Comparison of ENCODE assay signal across 13 cellular contexts in the genomic region with DNA sequence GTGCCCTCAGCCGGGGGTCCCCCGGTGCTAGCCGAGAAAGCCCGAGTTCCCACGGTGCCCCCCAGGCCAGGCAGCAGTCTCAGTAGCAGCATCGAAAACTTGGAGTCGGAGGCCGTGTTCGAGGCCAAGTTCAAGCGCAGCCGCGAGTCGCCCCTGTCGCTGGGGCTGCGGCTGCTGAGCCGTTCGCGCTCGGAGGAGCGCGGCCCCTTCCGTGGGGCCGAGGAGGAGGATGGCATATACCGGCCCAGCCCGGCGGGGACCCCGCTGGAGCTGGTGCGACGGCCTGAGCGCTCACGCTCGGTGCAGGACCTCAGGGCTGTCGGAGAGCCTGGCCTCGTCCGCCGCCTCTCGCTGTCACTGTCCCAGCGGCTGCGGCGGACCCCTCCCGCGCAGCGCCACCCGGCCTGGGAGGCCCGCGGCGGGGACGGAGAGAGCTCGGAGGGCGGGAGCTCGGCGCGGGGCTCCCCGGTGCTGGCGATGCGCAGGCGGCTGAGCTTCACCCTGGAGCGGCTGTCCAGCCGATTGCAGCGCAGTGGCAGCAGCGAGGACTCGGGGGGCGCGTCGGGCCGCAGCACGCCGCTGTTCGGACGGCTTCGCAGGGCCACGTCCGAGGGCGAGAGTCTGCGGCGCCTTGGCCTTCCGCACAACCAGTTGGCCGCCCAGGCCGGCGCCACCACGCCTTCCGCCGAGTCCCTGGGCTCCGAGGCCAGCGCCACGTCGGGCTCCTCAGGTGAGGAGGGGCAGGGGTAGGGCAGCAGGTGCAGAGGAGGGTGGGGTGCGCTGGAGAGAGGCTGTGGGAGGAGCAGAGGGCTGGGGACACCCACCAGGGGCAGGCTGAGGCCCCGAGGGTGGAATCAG. TPM values are rescaled to one million over a fixed set of nuclear protein-coding genes. Genes with fewer than 3 reads are reported as not detected.
DNase-seq lines count a peak whose midpoint lies in the region; ATAC-seq and TF ChIP-seq lines count a peak whose summit lies in the region.
"Had no signal": no experiment of that assay in that cellular context is flagged by ENCODE, and none has a peak within 500 bp of the region (broad histone marks: within the 10 kb centered on the region; RNA-seq: fewer than 3 reads in every experiment).

No MANE protein-coding gene starts in this region.

- H3K27ac Mint-ChIP-seq in stimulated activated naive CD8-positive, alpha-beta T cell treated with anti-CD3 and anti-CD28 coated beads, Interleukin-15, Interleukin-2, amounts not matched to agents 100 ng/mL and 50 ng/mL, for 24 hours = no peak overlapping the region

- DNase-seq in NCI-H1436 (lab: John Stamatoyannopoulos, UW) (peak; percentile 9), NCI-H1436 treated with DMSO at 0.1 percent for 48 hours (lab: John Stamatoyannopoulos, UW) (no peak), body of pancreas (peak in 2 of 4 donors; percentile 25 to 29), left lobe of liver (ENCODE audit: low spot score) (no peak), NAMALWA (ENCODE audit: low spot score) (no peak), NCI-H2081 (lab: John Stamatoyannopoulos, UW) (no peak), kidney tubule cell (ENCODE audit: low spot score) (no peak)
- DNase-seq: KBM-7, SHP77 had no signal

- intact Hi-C loops in body of pancreas (cut with DNase I) = no loop called here

- H3K4me1 Mint-ChIP-seq in stimulated activated naive CD8-positive, alpha-beta T cell treated with anti-CD3 and anti-CD28 coated beads, Interleukin-15, Interleukin-2, amounts not matched to agents 100 ng/mL and 50 ng/mL, for 24 hours (ENCODE audit: low read depth) = peaks cover 6% of the 10 kb centered on the region

- H3K27ac ChIP-seq in body of pancreas = no peak overlapping the region
- H3K27ac ChIP-seq: A549 had no signal

- no peaks in the 10 kb centered on the region for H3K9me3 ChIP-seq in body of pancreas
- H3K9me3 ChIP-seq: A549 had no signal

- ATAC-seq in body of pancreas = peak; percentile 29
- ATAC-seq in left lobe of liver = peak; percentile 31
- ATAC-seq: A549, HCT116 had no signal

- H3K36me3 Mint-ChIP-seq in stimulated activated naive CD8-positive, alpha-beta T cell treated with anti-CD3 and anti-CD28 coated beads, Interleukin-15, Interleukin-2, amounts not matched to agents 100 ng/mL and 50 ng/mL, for 24 hours (ENCODE audit: low read depth) = no peaks in the 10 kb centered on the region

- H3K4me1 ChIP-seq in body of pancreas = peaks cover 13% of the 10 kb centered on the region
- H3K4me1 ChIP-seq: A549 had no signal

- peak in 1 of 3 donors; percentile 16 for TF ChIP-seq POLR2A in body of pancreas (IDR thresholded peaks at IDR 0.05)

- peak overlapping the region; percentile 45 for H3K4me3 Mint-ChIP-seq in stimulated activated naive CD8-positive, alpha-beta T cell treated with anti-CD3 and anti-CD28 coated beads, Interleukin-15, Interleukin-2, amounts not matched to agents 100 ng/mL and 50 ng/mL, for 24 hours

- H3K27me3 ChIP-seq in body of pancreas = peaks cover 9 to 30% of the 10 kb centered on the region in 2 donors

- no peak for TF ChIP-seq CTCF in body of pancreas (IDR thresholded peaks at IDR 0.05)

- 4 to 5% methylated on average over 3 to 73 of the region's 89 CpGs for WGBS in body of pancreas, 2 donors

- no peaks in the 10 kb centered on the region for H3K36me3 ChIP-seq in body of pancreas (replicated peaks in 1 of 2; ENCODE audit: insufficient read depth in 1 of 2, low read depth in 2 of 2)

- no peaks in the 10 kb centered on the region for H3K9me3 Mint-ChIP-seq in stimulated activated naive CD8-positive, alpha-beta T cell treated with anti-CD3 and anti-CD28 coated beads, Interleukin-15, Interleukin-2, amounts not matched to agents 100 ng/mL and 50 ng/mL, for 24 hours

- peaks cover 33% of the 10 kb centered on the region for H3K27me3 Mint-ChIP-seq in stimulated activated naive CD8-positive, alpha-beta T cell treated with anti-CD3 and anti-CD28 coated beads, Interleukin-15, Interleukin-2, amounts not matched to agents 100 ng/mL and 50 ng/mL, for 24 hours

- H3K4me3 ChIP-seq in body of pancreas = no peak overlapping the region
- H3K4me3 ChIP-seq: A549 had no signal

RNA-seq across cellular contexts. Expression of gene GMPPA, which starts 14.1 kb away (rescaled TPM):
- total RNA-seq in body of pancreas (10 to 100 TPM; 40.5 to 57.4 TPM), left lobe of liver (43.4 TPM)

RNA-seq across cellular contexts. Expression of gene ASIC4, which starts 29.7 kb away (rescaled TPM):
- total RNA-seq in body of pancreas = not detected
- total RNA-seq in left lobe of liver = 0.05 TPM
- total RNA-seq: renal cortical epithelial cell had no signal

RNA-seq across cellular contexts. Expression of gene SPEG, which starts 49.9 kb away (rescaled TPM):
- total RNA-seq in body of pancreas (1 to 10 TPM; 2.9 to 3.6 TPM), left lobe of liver (1.5 TPM)

RNA-seq across cellular contexts. Expression of gene CHPF, which starts 59.0 kb away (rescaled TPM):
- total RNA-seq in body of pancreas (100 to 1,000 TPM; 115 to 232 TPM), left lobe of liver (55.1 TPM)

RNA-seq across cellular contexts. Expression of gene TMEM198, which starts 59.3 kb away (rescaled TPM):
- total RNA-seq in body of pancreas = 1 to 10 TPM; 3.3 to 5.7 TPM
- 2.1 TPM for total RNA-seq in left lobe of liver
